25 cellular contexts compared by ENCODE assay signal in genomic region chr5:154251529-154251928, GRCh38.
"Had no signal": no experiment of that assay in that cellular context is flagged by ENCODE, and none has a peak within 500 bp of the region (broad histone marks: within the 10 kb centered on the region; RNA-seq: fewer than 3 reads in every experiment).

No MANE protein-coding gene starts in this region.

- H3K36me3 ChIP-seq: breast epithelium had no signal

- H3K9me3 ChIP-seq: breast epithelium had no signal

- ATAC-seq: activated CD4-positive, CD25-positive, alpha-beta regulatory T cell treated with anti-CD3 and anti-CD28 coated beads, Interleukin-2, amount 50 U/mL, for 24 hours; activated CD8-positive, alpha-beta T cell treated with anti-CD3 and anti-CD28 coated beads for 36 hours; activated T-cell treated with anti-CD3 and anti-CD28 coated beads, Interleukin-2, amount 50 U/mL, for 72 hours; K562; Panc1; Right ventricle myocardium inferior had no signal

- H3K4me1 Mint-ChIP-seq: activated naive CD4-positive, alpha-beta T cell treated with anti-CD3 and anti-CD28 coated beads, Interleukin-2, amount 10 ng/mL, durations not matched to agents 7 days and 5 days had no signal

- DNase-seq: activated CD4-positive, alpha-beta T cell treated with anti-CD3 and anti-CD28 coated beads for 4 hours; activated CD8-positive, alpha-beta memory T cell treated with anti-CD3 and anti-CD28 coated beads, Interleukin-2, amount 50 U/mL, for 4 hours; activated CD8-positive, alpha-beta T cell treated with anti-CD3 and anti-CD28 coated beads for 36 hours; activated gamma-delta T cell treated with Interleukin-2 at 50 U/mL for 16 hours; activated naive CD4-positive, alpha-beta T cell treated with anti-CD3 and anti-CD28 coated beads, Interleukin-2, amount 10 ng/mL, durations not matched to agents 7 days and 5 days; activated naive CD8-positive, alpha-beta T cell treated with anti-CD3 and anti-CD28 coated beads for 36 hours; activated T-cell treated with anti-CD3 and anti-CD28 coated beads, Interleukin-2, amount 50 U/mL, for 72 hours; anterior cingulate cortex; Kasumi-1; NCI-H1105 treated with DMSO at 0.1 percent for 48 hours; NCI-H1436 treated with DMSO at 0.1 percent for 48 hours; NCI-H187; NCI-H2081; NCI-H510A treated with DMSO at 0.1 percent for 48 hours; NCI-H69; NK-92 treated with Interleukin-12 subunit alpha and Interleukin-12 subunit beta, amount 100 ng/mL, for 24 hours; OCI-M1; RPMI8226 had no signal

- H3K4me3 ChIP-seq: breast epithelium, K562 had no signal

- H3K27ac Mint-ChIP-seq: activated CD8-positive, alpha-beta T cell treated with anti-CD3 and anti-CD28 coated beads for 36 hours; activated naive CD4-positive, alpha-beta T cell treated with anti-CD3 and anti-CD28 coated beads, Interleukin-2, amount 10 ng/mL, durations not matched to agents 7 days and 5 days; activated naive CD8-positive, alpha-beta T cell treated with anti-CD3 and anti-CD28 coated beads for 36 hours; activated T-cell treated with anti-CD3 and anti-CD28 coated beads, Interleukin-2, amount 50 U/mL, for 72 hours; activated T-helper 2 cell treated with anti-CD3 and anti-CD28 coated beads, Interferon-gamma antibody, Interleukin-2, Interleukin-4, amounts not matched to agents 10 μg/mL and 5 μg/mL and 100 μg/mL, durations not matched to agents 14 hours and 24 hours and 36 hours; T-helper 1 cell treated with Interleukin-12 subunit alpha and Interleukin-12 subunit beta and Interleukin-4 antibody, amounts not matched to agents 30 μg/mL and 1 μg/mL, for 36 hours had no signal

- H3K27me3 Mint-ChIP-seq: activated CD8-positive, alpha-beta T cell treated with anti-CD3 and anti-CD28 coated beads for 36 hours; activated naive CD4-positive, alpha-beta T cell treated with anti-CD3 and anti-CD28 coated beads, Interleukin-2, amount 10 ng/mL, durations not matched to agents 7 days and 5 days; activated naive CD8-positive, alpha-beta T cell treated with anti-CD3 and anti-CD28 coated beads for 36 hours had no signal

- H3K4me1 ChIP-seq: breast epithelium had no signal

- H3K27ac ChIP-seq: breast epithelium had no signal

- H3K9me3 Mint-ChIP-seq: activated T-helper 2 cell treated with anti-CD3 and anti-CD28 coated beads, Interferon-gamma antibody, Interleukin-2, Interleukin-4, amounts not matched to agents 10 μg/mL and 5 μg/mL and 100 μg/mL, durations not matched to agents 14 hours and 24 hours and 36 hours had no signal

- H3K4me3 Mint-ChIP-seq: activated CD8-positive, alpha-beta T cell treated with anti-CD3 and anti-CD28 coated beads for 36 hours; activated naive CD4-positive, alpha-beta T cell treated with anti-CD3 and anti-CD28 coated beads, Interleukin-2, amount 10 ng/mL, durations not matched to agents 7 days and 5 days; activated naive CD8-positive, alpha-beta T cell treated with anti-CD3 and anti-CD28 coated beads for 36 hours; activated T-cell treated with anti-CD3 and anti-CD28 coated beads, Interleukin-2, amount 50 U/mL, for 72 hours; T-helper 1 cell treated with Interleukin-12 subunit alpha and Interleukin-12 subunit beta and Interleukin-4 antibody, amounts not matched to agents 30 μg/mL and 1 μg/mL, for 36 hours had no signal

- H3K27me3 ChIP-seq: breast epithelium had no signal
